Comparison of ENCODE assay signal across 15 cellular contexts in genomic region chr17:66518677-66519076, GRCh38.
DNase-seq lines count a peak whose midpoint lies in the region; TF ChIP-seq lines count a peak whose summit lies in the region.
"Had no signal": no experiment of that assay in that cellular context is flagged by ENCODE, and none has a peak within 500 bp of the region (broad histone marks: within the 10 kb centered on the region; RNA-seq: fewer than 3 reads in every experiment).

No MANE protein-coding gene starts in this region.

- peaks cover 2% of the 10 kb centered on the region; the same call in 1 of the 2 replicates for H3K27me3 Mint-ChIP-seq in HFFc6 (ENCODE audit: insufficient read depth)
- no peaks in the 10 kb centered on the region for H3K27me3 Mint-ChIP-seq in activated T-helper 2 cell treated with anti-CD3 and anti-CD28 coated beads, Interferon-gamma antibody, Interleukin-2, Interleukin-4, amounts not matched to agents 10 μg/mL and 5 μg/mL and 100 μg/mL, durations not matched to agents 14 hours and 24 hours and 36 hours (ENCODE audit: low read depth)
- no peaks in the 10 kb centered on the region for H3K27me3 Mint-ChIP-seq in glutamatergic neuron (ENCODE audit: unreplicated experiment)

- H3K9me3 ChIP-seq in muscle layer of colon (ENCODE audit: low read length), result no peaks in the 10 kb centered on the region
- H3K9me3 ChIP-seq in testis, result no peaks in the 10 kb centered on the region
- H3K9me3 ChIP-seq: heart left ventricle had no signal

- DNase-seq in NCI-H1417 (lab: John Stamatoyannopoulos, UW) (peak in 2 of 3 experiments; percentile 21 to 71), NCI-H1417 treated with DMSO at 0.1 percent for 48 hours (lab: John Stamatoyannopoulos, UW) (no peak), HFFc6 (no peak), iPS-NIHi7 (ENCODE audit: extremely low spot score) (no peak), testis (no peak), glutamatergic neuron (no peak)
- DNase-seq in activated T-helper 2 cell treated with anti-CD3 and anti-CD28 coated beads, Interferon-gamma antibody, Interleukin-2, Interleukin-4, amounts not matched to agents 10 μg/mL and 5 μg/mL and 100 μg/mL, durations not matched to agents 14 hours and 24 hours and 36 hours (ENCODE audit: low spot score), result no peak
- DNase-seq: activated T-cell treated with anti-CD3 and anti-CD28 coated beads, Interleukin-2, amount 50 U/mL, for 48 hours; heart left ventricle; NCI-H526; posterior cingulate gyrus had no signal

- H3K36me3 Mint-ChIP-seq in HFFc6 (ENCODE audit: low read depth) (peaks cover 18% of the 10 kb centered on the region), glutamatergic neuron (ENCODE audit: unreplicated experiment) (no peaks in the 10 kb centered on the region)
- H3K36me3 Mint-ChIP-seq in activated T-helper 2 cell treated with anti-CD3 and anti-CD28 coated beads, Interferon-gamma antibody, Interleukin-2, Interleukin-4, amounts not matched to agents 10 μg/mL and 5 μg/mL and 100 μg/mL, durations not matched to agents 14 hours and 24 hours and 36 hours (ENCODE audit: low read depth), result peaks cover 74% of the 10 kb centered on the region

- no peaks in the 10 kb centered on the region for H3K36me3 ChIP-seq in muscle layer of colon (ENCODE audit: insufficient read depth, low read length)
- no peaks in the 10 kb centered on the region for H3K36me3 ChIP-seq in testis (ENCODE audit: low read depth, missing control alignments)
- H3K36me3 ChIP-seq: heart left ventricle had no signal

- no peak overlapping the region for H3K4me3 Mint-ChIP-seq in HFFc6
- no peak overlapping the region for H3K4me3 Mint-ChIP-seq in activated T-helper 2 cell treated with anti-CD3 and anti-CD28 coated beads, Interferon-gamma antibody, Interleukin-2, Interleukin-4, amounts not matched to agents 10 μg/mL and 5 μg/mL and 100 μg/mL, durations not matched to agents 14 hours and 24 hours and 36 hours (ENCODE audit: low read depth)
- no peak overlapping the region for H3K4me3 Mint-ChIP-seq in glutamatergic neuron (ENCODE audit: unreplicated experiment)
- H3K4me3 Mint-ChIP-seq: CD14-positive monocyte had no signal

- intact Hi-C loops in activated T-helper 2 cell treated with anti-CD3 and anti-CD28 coated beads, Interferon-gamma antibody, Interleukin-2, Interleukin-4, amounts not matched to agents 10 μg/mL and 5 μg/mL and 100 μg/mL, durations not matched to agents 14 hours and 24 hours and 36 hours (cut with micrococcal nuclease), result loop anchor here (1.0 to 2.0 kb wide), 2 partner anchors 9 to 28 kb away; no protein-coding TSS in a partner anchor
- intact Hi-C loops in testis (cut with DNase I; ENCODE audit: low total_unique reads), result no loop called here

- no peak for TF ChIP-seq CTCF in HFFc6 (IDR thresholded peaks at IDR 0.05)
- TF ChIP-seq CTCF in testis (IDR thresholded peaks at IDR 0.05), result no peak
- no peak for TF ChIP-seq CTCF in glutamatergic neuron (IDR thresholded peaks at IDR 0.05; ENCODE audit: partially characterized antibody, unreplicated experiment)

- H3K4me3 ChIP-seq in muscle layer of colon (ENCODE audit: low read depth in 1 of 2, low read length in 2 of 2), result no peak overlapping the region
- H3K4me3 ChIP-seq in testis, result no peak overlapping the region
- H3K4me3 ChIP-seq: coronary artery, heart left ventricle had no signal

- H3K4me1 ChIP-seq in muscle layer of colon (ENCODE audit: insufficient read depth, low read length) (peaks cover 56% of the 10 kb centered on the region), testis (peaks cover 5% of the 10 kb centered on the region)

- H3K4me1 Mint-ChIP-seq in HFFc6 (ENCODE audit: low read depth) (peaks cover 50% of the 10 kb centered on the region), glutamatergic neuron (ENCODE audit: low read depth, unreplicated experiment) (no peaks in the 10 kb centered on the region)
- H3K4me1 Mint-ChIP-seq in activated T-helper 2 cell treated with anti-CD3 and anti-CD28 coated beads, Interferon-gamma antibody, Interleukin-2, Interleukin-4, amounts not matched to agents 10 μg/mL and 5 μg/mL and 100 μg/mL, durations not matched to agents 14 hours and 24 hours and 36 hours (ENCODE audit: low read depth), result peaks cover 68% of the 10 kb centered on the region

- H3K27ac ChIP-seq in muscle layer of colon (ENCODE audit: low read depth, low read length) (peak overlapping the region; percentile 3), testis (no peak overlapping the region)
- H3K27ac ChIP-seq: coronary artery, RWPE1 had no signal

- TF ChIP-seq POLR2A in testis (IDR thresholded peaks at IDR 0.05), result no peak

- H3K27ac Mint-ChIP-seq in HFFc6 (peak overlapping the region; percentile 11; the same call in 1 of the 2 replicates), glutamatergic neuron (ENCODE audit: unreplicated experiment) (no peak overlapping the region)
- H3K27ac Mint-ChIP-seq in activated T-helper 2 cell treated with anti-CD3 and anti-CD28 coated beads, Interferon-gamma antibody, Interleukin-2, Interleukin-4, amounts not matched to agents 10 μg/mL and 5 μg/mL and 100 μg/mL, durations not matched to agents 14 hours and 24 hours and 36 hours, result peak overlapping the region; percentile 51

- H3K9me3 Mint-ChIP-seq in HFFc6 (no peaks in the 10 kb centered on the region), glutamatergic neuron (ENCODE audit: unreplicated experiment) (no peaks in the 10 kb centered on the region)
- H3K9me3 Mint-ChIP-seq in activated T-helper 2 cell treated with anti-CD3 and anti-CD28 coated beads, Interferon-gamma antibody, Interleukin-2, Interleukin-4, amounts not matched to agents 10 μg/mL and 5 μg/mL and 100 μg/mL, durations not matched to agents 14 hours and 24 hours and 36 hours, result no peaks in the 10 kb centered on the region

- WGBS in testis, 2 donors, result 56 to 63% methylated on average over 2 of the region's 2 CpGs

- no peak overlapping the region for H3K9ac ChIP-seq in muscle layer of colon (ENCODE audit: low read length)

- H3K27me3 ChIP-seq in muscle layer of colon (ENCODE audit: control insufficient read depth in 1 of 2, insufficient read depth in 2 of 2, low read length in 2 of 2) (no peaks in the 10 kb centered on the region), testis (no peaks in the 10 kb centered on the region)
- H3K27me3 ChIP-seq: heart left ventricle had no signal

Comparison
In these comparisons a context has a peak if more than half of its experiments do, and no peak if none do; other contexts are left out.
1. DNase-seq: peak in NCI-H1417 (2 of 3); none in NCI-H1417 treated with DMSO at 0.1 percent for 48 hours (single experiment), HFFc6 (single experiment), activated T-helper 2 cell treated with anti-CD3 and anti-CD28 coated beads, Interferon-gamma antibody, Interleukin-2, Interleukin-4, amounts not matched to agents 10 μg/mL and 5 μg/mL and 100 μg/mL, durations not matched to agents 14 hours and 24 hours and 36 hours (single experiment), iPS-NIHi7 (single experiment), testis (single experiment) and glutamatergic neuron (single experiment).